8 cellular contexts compared by ENCODE assay signal in genomic region chr4:119559044-119559647, GRCh38.
DNase-seq lines count a peak whose midpoint lies in the region; ATAC-seq and TF ChIP-seq lines count a peak whose summit lies in the region.

No MANE protein-coding gene starts in this region.

- H3K4me1 ChIP-seq in gastroesophageal sphincter (peaks cover 0 to 49% (median 4%) of the 10 kb centered on the region in 3 donors), thyroid gland (no peaks in the 10 kb centered on the region)

- intact Hi-C loops in thyroid gland (cut with DNase I) = loop anchor here (5.0 kb wide), 1 partner anchor 488 kb away; no protein-coding TSS in a partner anchor

- peaks cover 1 to 48% of the 10 kb centered on the region in 2 donors for H3K36me3 ChIP-seq in gastroesophageal sphincter
- peaks cover 0 to 5% of the 10 kb centered on the region in 2 donors for H3K36me3 ChIP-seq in thyroid gland

- DNase-seq in COLO829 (ENCODE audit: low spot score) (peak; percentile 50), HFF-Myc (ENCODE audit: extremely low read depth, low read depth) (peak; percentile 46), SHP77 treated with DMSO at 0.1 percent for 48 hours (lab: John Stamatoyannopoulos, UW) (peak; percentile 1), thyroid gland (no peak)
- DNase-seq in effector CD4-positive, alpha-beta T cell = no peak

- H3K27me3 ChIP-seq in gastroesophageal sphincter (no peaks in the 10 kb centered on the region), thyroid gland (no peaks in the 10 kb centered on the region)

- no peak overlapping the region for H3K4me3 ChIP-seq in HFF-Myc (replicated peaks; ENCODE audit: low read depth, low read length)
- no peak overlapping the region for H3K4me3 ChIP-seq in gastroesophageal sphincter
- no peak overlapping the region for H3K4me3 ChIP-seq in thyroid gland (replicated peaks in 1 of 3)

- peak; percentile 26 for TF ChIP-seq CTCF in HFF-Myc (IDR thresholded peaks at IDR 0.05; ENCODE audit: low read depth, low read length, missing control alignments)
- peak; percentile 34 to 60 (median 52) for TF ChIP-seq CTCF in gastroesophageal sphincter (IDR thresholded peaks at IDR 0.05)
- peak in 5 of 6 experiments; percentile 9 to 61 (median 55) for TF ChIP-seq CTCF in thyroid gland (IDR thresholded peaks at IDR 0.05)

- TF ChIP-seq POLR2A in gastroesophageal sphincter (IDR thresholded peaks at IDR 0.05) = no peak
- no peak for TF ChIP-seq POLR2A in thyroid gland (IDR thresholded peaks at IDR 0.05)

- TF ChIP-seq EP300 in gastroesophageal sphincter (IDR thresholded peaks at IDR 0.05) = no peak

- peaks cover 0 to 9% (median 0%) of the 10 kb centered on the region in 3 donors for H3K9me3 ChIP-seq in gastroesophageal sphincter
- no peaks in the 10 kb centered on the region for H3K9me3 ChIP-seq in thyroid gland

- ATAC-seq in gastroesophageal sphincter (no peak), HG03039 (IDR thresholded peaks at IDR 0.05; ENCODE audit: unreplicated experiment) (no peak), HG03521 (IDR thresholded peaks at IDR 0.05; ENCODE audit: unreplicated experiment) (no peak)

- H3K27ac ChIP-seq in gastroesophageal sphincter (peak overlapping the region in 3 of 4 donors; percentile 23 to 39 (median 24)), thyroid gland (no peak overlapping the region)

Comparison
In these comparisons a context has a peak if more than half of its experiments do, and no peak if none do; other contexts are left out.
1. DNase-seq: peak in COLO829 (single experiment), HFF-Myc (single experiment) and SHP77 treated with DMSO at 0.1 percent for 48 hours (single experiment); none in thyroid gland (0 of 2) and effector CD4-positive, alpha-beta T cell (single experiment).
2. H3K27ac ChIP-seq: peak in gastroesophageal sphincter (3 of 4); none in thyroid gland (0 of 3).
3. Peak in every context shown above with its lines, with median percentiles within 50 percentile points of each other: CTCF ChIP-seq.